In the genomic region with DNA sequence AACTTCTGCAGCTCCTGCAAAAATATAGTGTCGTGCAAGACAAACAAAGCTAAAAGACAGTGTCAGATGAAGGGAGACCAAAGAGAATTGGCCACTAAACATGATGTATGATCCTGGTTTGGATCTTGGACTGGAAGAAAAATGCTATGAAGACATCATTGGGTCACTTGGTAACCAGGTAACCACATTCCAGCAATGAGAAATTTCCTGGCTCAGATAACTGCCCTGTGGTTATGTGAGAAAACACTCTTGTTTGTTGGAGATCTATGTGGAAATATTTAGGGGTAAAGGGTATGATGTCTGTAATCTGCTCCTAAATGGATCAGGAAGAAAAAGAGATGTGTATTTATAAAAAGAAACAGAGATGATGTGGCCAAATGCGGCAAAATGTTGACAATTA, we compare ENCODE assay signal across 17 cellular contexts. TPM values are rescaled to one million over a fixed set of nuclear protein-coding genes. Genes with fewer than 3 reads are reported as not detected.
DNase-seq lines count a peak whose midpoint lies in the region; ATAC-seq and TF ChIP-seq lines count a peak whose summit lies in the region.
"Had no signal": no experiment of that assay in that cellular context is flagged by ENCODE, and none has a peak within 500 bp of the region (broad histone marks: within the 10 kb centered on the region; RNA-seq: fewer than 3 reads in every experiment).

No MANE protein-coding gene starts in this region.

- intact Hi-C loops in sciatic nerve (cut with DNase I) (loop anchor here (5.0 kb wide), 1 partner anchor 919 kb away; no protein-coding TSS in a partner anchor), dorsolateral prefrontal cortex (cut with DNase I) (no loop called here)

- no peaks in the 10 kb centered on the region for H3K27me3 ChIP-seq in dorsolateral prefrontal cortex
- H3K27me3 ChIP-seq: esophagus squamous epithelium, testis had no signal

- ATAC-seq in SK-N-SH treated with all-trans-retinoic acid at 6 μM for 48 hours, result peak; percentile 34
- ATAC-seq in sciatic nerve, result peak; percentile 81
- no peak for ATAC-seq in HG03565 (IDR thresholded peaks at IDR 0.05; ENCODE audit: unreplicated experiment)
- no peak for ATAC-seq in HG03469 (IDR thresholded peaks at IDR 0.05; ENCODE audit: unreplicated experiment)
- ATAC-seq: activated CD8-positive, alpha-beta T cell treated with anti-CD3 and anti-CD28 coated beads, Interleukin-2, amount 10 ng/mL, durations not matched to agents 7 days and 5 days; T-cell had no signal

- H3K27ac ChIP-seq in dorsolateral prefrontal cortex, result no peak overlapping the region
- H3K27ac ChIP-seq: C4-2B, esophagus squamous epithelium, RWPE1, testis had no signal

- no peak for TF ChIP-seq CTCF in fibroblast of mammary gland (conservative IDR thresholded peaks at IDR 0.05; ENCODE audit: control insufficient read depth, insufficient read depth, low read depth, low read length)
- TF ChIP-seq CTCF in dorsolateral prefrontal cortex (IDR thresholded peaks at IDR 0.05 in 54 of 56, conservative IDR thresholded peaks at IDR 0.05 in 2 of 56; ENCODE audit: low read depth in 1 of 56, partially characterized antibody in 56 of 56), result no peak

- DNase-seq in GM04504 (ENCODE audit: low read depth) (peak; percentile 43), fibroblast of mammary gland (ENCODE audit: low read depth) (peak; percentile 78), sciatic nerve (ENCODE audit: low spot score) (no peak), NAMALWA (ENCODE audit: low spot score) (no peak), dorsolateral prefrontal cortex (no peak)
- DNase-seq: activated CD8-positive, alpha-beta T cell treated with anti-CD3 and anti-CD28 coated beads, Interleukin-2, amount 10 ng/mL, durations not matched to agents 7 days and 5 days; amygdala; DMS79; esophagus squamous epithelium; NCI-H1105 treated with DMSO at 0.1 percent for 48 hours; T-cell; testis had no signal

- no peak overlapping the region for H3K4me3 ChIP-seq in fibroblast of mammary gland (ENCODE audit: control insufficient read depth, low read depth, low read length)
- no peak overlapping the region for H3K4me3 ChIP-seq in dorsolateral prefrontal cortex
- H3K4me3 ChIP-seq: esophagus squamous epithelium, testis had no signal

TF ChIP-seq in SK-N-SH treated with all-trans-retinoic acid at 6 μM for 48 hours, 23 proteins besides CTCF, POLR2A, EP300 and RAD21:
- TF ChIP-seq, protein P1, sequence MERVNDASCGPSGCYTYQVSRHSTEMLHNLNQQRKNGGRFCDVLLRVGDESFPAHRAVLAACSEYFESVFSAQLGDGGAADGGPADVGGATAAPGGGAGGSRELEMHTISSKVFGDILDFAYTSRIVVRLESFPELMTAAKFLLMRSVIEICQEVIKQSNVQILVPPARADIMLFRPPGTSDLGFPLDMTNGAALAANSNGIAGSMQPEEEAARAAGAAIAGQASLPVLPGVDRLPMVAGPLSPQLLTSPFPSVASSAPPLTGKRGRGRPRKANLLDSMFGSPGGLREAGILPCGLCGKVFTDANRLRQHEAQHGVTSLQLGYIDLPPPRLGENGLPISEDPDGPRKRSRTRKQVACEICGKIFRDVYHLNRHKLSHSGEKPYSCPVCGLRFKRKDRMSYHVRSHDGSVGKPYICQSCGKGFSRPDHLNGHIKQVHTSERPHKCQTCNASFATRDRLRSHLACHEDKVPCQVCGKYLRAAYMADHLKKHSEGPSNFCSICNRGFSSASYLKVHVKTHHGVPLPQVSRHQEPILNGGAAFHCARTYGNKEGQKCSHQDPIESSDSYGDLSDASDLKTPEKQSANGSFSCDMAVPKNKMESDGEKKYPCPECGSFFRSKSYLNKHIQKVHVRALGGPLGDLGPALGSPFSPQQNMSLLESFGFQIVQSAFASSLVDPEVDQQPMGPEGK (CRISPR knock-in tag; IDR thresholded peaks at IDR 0.05; ENCODE audit: borderline replicate concordance), result no peak
- TF ChIP-seq CSRNP3 (CRISPR knock-in tag; IDR thresholded peaks at IDR 0.05), result no peak
- no peak for TF ChIP-seq ZNF8 (CRISPR knock-in tag; IDR thresholded peaks at IDR 0.05)
- TF ChIP-seq ZFP3 (CRISPR knock-in tag; IDR thresholded peaks at IDR 0.05), result no peak
- no peak for TF ChIP-seq PPARA (CRISPR knock-in tag; IDR thresholded peaks at IDR 0.05; ENCODE audit: borderline replicate concordance)
- no peak for TF ChIP-seq GLIS3 (CRISPR knock-in tag; IDR thresholded peaks at IDR 0.05)
- TF ChIP-seq, protein P2, sequence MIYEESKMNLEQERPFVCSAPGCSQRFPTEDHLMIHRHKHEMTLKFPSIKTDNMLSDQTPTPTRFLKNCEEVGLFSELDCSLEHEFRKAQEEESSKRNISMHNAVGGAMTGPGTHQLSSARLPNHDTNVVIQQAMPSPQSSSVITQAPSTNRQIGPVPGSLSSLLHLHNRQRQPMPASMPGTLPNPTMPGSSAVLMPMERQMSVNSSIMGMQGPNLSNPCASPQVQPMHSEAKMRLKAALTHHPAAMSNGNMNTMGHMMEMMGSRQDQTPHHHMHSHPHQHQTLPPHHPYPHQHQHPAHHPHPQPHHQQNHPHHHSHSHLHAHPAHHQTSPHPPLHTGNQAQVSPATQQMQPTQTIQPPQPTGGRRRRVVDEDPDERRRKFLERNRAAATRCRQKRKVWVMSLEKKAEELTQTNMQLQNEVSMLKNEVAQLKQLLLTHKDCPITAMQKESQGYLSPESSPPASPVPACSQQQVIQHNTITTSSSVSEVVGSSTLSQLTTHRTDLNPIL (CRISPR knock-in tag; IDR thresholded peaks at IDR 0.05; ENCODE audit: low read depth), result no peak

RNA-seq across cellular contexts. Expression of gene ANKRD33B, which starts 45.5 kb away (rescaled TPM):
- total RNA-seq in sciatic nerve (22.6 TPM), dorsolateral prefrontal cortex (10 to 100 TPM; 10.4 to 61.6 (median 31.4) TPM)

Comparison
In these comparisons a context has a peak if more than half of its experiments do, and no peak if none do; other contexts are left out.
1. DNase-seq: peak in GM04504 (single experiment) and fibroblast of mammary gland (single experiment); none in sciatic nerve (single experiment), NAMALWA (single experiment) and dorsolateral prefrontal cortex (0 of 10).
2. ATAC-seq: peak in SK-N-SH treated with all-trans-retinoic acid at 6 μM for 48 hours (single experiment) and sciatic nerve (single experiment); none in HG03565 (single experiment) and HG03469 (single experiment).